In genomic region chr17:47946929-47947397, GRCh38 we compare ENCODE assay signal across 1 cellular context.
TF ChIP-seq lines count a peak whose summit lies in the region.

No MANE protein-coding gene starts in this region.

TF ChIP-seq in HCT116, 20 proteins besides CTCF, POLR2A, EP300 and RAD21 (continued from another document):
- no peak for TF ChIP-seq EGR1 (IDR thresholded peaks at IDR 0.05; ENCODE audit: low read depth)
- no peak for TF ChIP-seq ZBTB33 (IDR thresholded peaks at IDR 0.05; ENCODE audit: extremely low read depth, insufficient replicate concordance, low read length)
- no peak for TF ChIP-seq ZFX (IDR thresholded peaks at IDR 0.05)
- no peak for TF ChIP-seq ZNF274 (IDR thresholded peaks at IDR 0.05; ENCODE audit: low read depth, low read length)
- no peak; the same call in 1 of the 2 replicates for TF ChIP-seq SIN3A (IDR thresholded peaks at IDR 0.05; ENCODE audit: low read depth)
- TF ChIP-seq EZH2 (IDR thresholded peaks at IDR 0.05) = no peak
- no peak for TF ChIP-seq CEBPB (IDR thresholded peaks at IDR 0.05; ENCODE audit: low read depth)
- no peak for TF ChIP-seq ELF1 (IDR thresholded peaks at IDR 0.05; ENCODE audit: borderline replicate concordance, low read depth)
- TF ChIP-seq YY1 (IDR thresholded peaks at IDR 0.05; ENCODE audit: extremely low read depth, insufficient replicate concordance, low read depth, low read length) = no peak
- TF ChIP-seq SP1 (IDR thresholded peaks at IDR 0.05; ENCODE audit: low read depth) = peak; percentile 88
- no peak; the same call in 1 of the 2 replicates for TF ChIP-seq JUND (IDR thresholded peaks at IDR 0.05)
- TF ChIP-seq, protein P1, sequence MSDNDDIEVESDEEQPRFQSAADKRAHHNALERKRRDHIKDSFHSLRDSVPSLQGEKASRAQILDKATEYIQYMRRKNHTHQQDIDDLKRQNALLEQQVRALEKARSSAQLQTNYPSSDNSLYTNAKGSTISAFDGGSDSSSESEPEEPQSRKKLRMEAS (IDR thresholded peaks at IDR 0.05) = peak; percentile 81
- TF ChIP-seq EZH2phosphoT487 (IDR thresholded peaks at IDR 0.05; ENCODE audit: borderline replicate concordance) = no peak
- no peak; the same call in none of the 2 replicates for TF ChIP-seq FOSL1 (IDR thresholded peaks at IDR 0.05; ENCODE audit: low read depth)
- TF ChIP-seq POLR2AphosphoS5 (IDR thresholded peaks at IDR 0.05; ENCODE audit: low read depth, low read length) = peak; percentile 56
- no peak for TF ChIP-seq CBX3 (IDR thresholded peaks at IDR 0.05; ENCODE audit: low read depth)
TF ChIP-seq in HCT116: peak in this region for 3.
